ENCODE assay signal across 1 cellular context in genomic region chr19:2253106-2254051, GRCh38.
TF ChIP-seq lines count a peak whose summit lies in the region.

No MANE protein-coding gene starts in this region.

TF ChIP-seq in HepG2, 621 proteins besides CTCF, POLR2A, EP300 and RAD21 (continues in another document):
- TF ChIP-seq TEAD2 (CRISPR knock-in tag; IDR thresholded peaks at IDR 0.05) = no peak
- TF ChIP-seq CEBPB (IDR thresholded peaks at IDR 0.05; ENCODE audit: borderline replicate concordance, low read depth, low read length) = peak; percentile 69
- no peak for TF ChIP-seq ZNF496 (CRISPR knock-in tag; IDR thresholded peaks at IDR 0.05; ENCODE audit: insufficient replicate concordance)
- no peak for TF ChIP-seq NFIC (IDR thresholded peaks at IDR 0.05; ENCODE audit: low read length)
- TF ChIP-seq TBP (CRISPR knock-in tag; IDR thresholded peaks at IDR 0.05) = no peak
- no peak for TF ChIP-seq HOMEZ (CRISPR knock-in tag; IDR thresholded peaks at IDR 0.05; ENCODE audit: low read depth)
- 0 out of 2 replicates have a peak, but pooled peaks have one; percentile 45 for TF ChIP-seq KAT7 (CRISPR knock-in tag; IDR thresholded peaks at IDR 0.05; ENCODE audit: borderline replicate concordance)
- no peak for TF ChIP-seq KLF11 (CRISPR knock-in tag; IDR thresholded peaks at IDR 0.05)
- 0 out of 2 replicates have a peak, but pooled peaks have one; percentile 25 for TF ChIP-seq THAP11 (CRISPR knock-in tag; IDR thresholded peaks at IDR 0.05)
- no peak for TF ChIP-seq KIAA2018 (CRISPR knock-in tag; IDR thresholded peaks at IDR 0.05; ENCODE audit: borderline replicate concordance)
- TF ChIP-seq ZNF138 (CRISPR knock-in tag; IDR thresholded peaks at IDR 0.05; ENCODE audit: low read depth) = no peak
- TF ChIP-seq IKZF4 (CRISPR knock-in tag; IDR thresholded peaks at IDR 0.05; ENCODE audit: borderline replicate concordance, low read depth, not compliant biosample characterization) = no peak
- TF ChIP-seq ZNF383 (CRISPR knock-in tag; IDR thresholded peaks at IDR 0.05; ENCODE audit: borderline replicate concordance) = no peak
- peak; percentile 49; the same call in 1 of the 2 replicates for TF ChIP-seq ZNF670 (CRISPR knock-in tag; IDR thresholded peaks at IDR 0.05; ENCODE audit: borderline replicate concordance)
- no peak for TF ChIP-seq AHR (CRISPR knock-in tag; IDR thresholded peaks at IDR 0.05)
- TF ChIP-seq ZBTB38 (CRISPR knock-in tag; IDR thresholded peaks at IDR 0.05) = peak; percentile 77
- no peak for TF ChIP-seq ZNF329 (CRISPR knock-in tag; IDR thresholded peaks at IDR 0.05; ENCODE audit: low read depth)
- TF ChIP-seq FOXP1 (IDR thresholded peaks at IDR 0.05) = no peak
- no peak for TF ChIP-seq FOXP1 (CRISPR knock-in tag; IDR thresholded peaks at IDR 0.05)
- TF ChIP-seq HNF1B (CRISPR knock-in tag; IDR thresholded peaks at IDR 0.05) = no peak
- no peak for TF ChIP-seq SP140L (CRISPR knock-in tag; IDR thresholded peaks at IDR 0.05; ENCODE audit: borderline replicate concordance)
- peak; percentile 55; the same call in 1 of the 2 replicates for TF ChIP-seq MIXL1 (CRISPR knock-in tag; IDR thresholded peaks at IDR 0.05)
- TF ChIP-seq TCF7L2 (IDR thresholded peaks at IDR 0.05; ENCODE audit: low read depth, low read length) = no peak
- TF ChIP-seq ZNF33B (CRISPR knock-in tag; IDR thresholded peaks at IDR 0.05) = no peak; the same call in 1 of the 2 replicates
- TF ChIP-seq SMARCE1 (IDR thresholded peaks at IDR 0.05; ENCODE audit: borderline replicate concordance) = no peak
- no peak for TF ChIP-seq RNF219 (CRISPR knock-in tag; IDR thresholded peaks at IDR 0.05)
- no peak for TF ChIP-seq TRIM22 (IDR thresholded peaks at IDR 0.05)
- TF ChIP-seq ETS1 (CRISPR knock-in tag; IDR thresholded peaks at IDR 0.05) = no peak
- no peak for TF ChIP-seq MBNL3 (CRISPR knock-in tag; conservative IDR thresholded peaks at IDR 0.05)
- no peak for TF ChIP-seq RAD51 (IDR thresholded peaks at IDR 0.05; ENCODE audit: borderline replicate concordance)
- TF ChIP-seq AGO1 (IDR thresholded peaks at IDR 0.05; ENCODE audit: low read depth, low read length, poor library complexity, severe bottlenecking) = no peak
- no peak for TF ChIP-seq NCOA5 (CRISPR knock-in tag; IDR thresholded peaks at IDR 0.05)
- TF ChIP-seq NRL (CRISPR knock-in tag; IDR thresholded peaks at IDR 0.05; ENCODE audit: borderline replicate concordance) = peak; percentile 59; the same call in 1 of the 2 replicates
- no peak for TF ChIP-seq ZNF556 (CRISPR knock-in tag; IDR thresholded peaks at IDR 0.05; ENCODE audit: borderline replicate concordance)
- TF ChIP-seq ZSCAN25 (CRISPR knock-in tag; IDR thresholded peaks at IDR 0.05) = peak; percentile 71
- TF ChIP-seq MED1 (CRISPR knock-in tag; IDR thresholded peaks at IDR 0.05) = no peak
- TF ChIP-seq ZNF501 (CRISPR knock-in tag; IDR thresholded peaks at IDR 0.05) = no peak
- TF ChIP-seq EEA1 (CRISPR knock-in tag; IDR thresholded peaks at IDR 0.05; ENCODE audit: borderline replicate concordance) = no peak
- peak; percentile 54; the same call in 1 of the 3 replicates for TF ChIP-seq MXI1 (IDR thresholded peaks at IDR 0.05; ENCODE audit: borderline replicate concordance, low read depth, low read length)
- 0 out of 2 replicates have a peak, but pooled peaks have one; percentile 2 for TF ChIP-seq FOXC1 (CRISPR knock-in tag; IDR thresholded peaks at IDR 0.05; ENCODE audit: borderline replicate concordance)
- TF ChIP-seq PCBP1 (IDR thresholded peaks at IDR 0.05; ENCODE audit: borderline replicate concordance, low read depth, low read length) = no peak
- TF ChIP-seq GFI1 (CRISPR knock-in tag; IDR thresholded peaks at IDR 0.05; ENCODE audit: borderline replicate concordance) = no peak
- peak; percentile 56; the same call in 1 of the 2 replicates for TF ChIP-seq ZBTB33 (CRISPR knock-in tag; IDR thresholded peaks at IDR 0.05)
- TF ChIP-seq PITX1 (CRISPR knock-in tag; IDR thresholded peaks at IDR 0.05) = no peak
- TF ChIP-seq MZF1 (CRISPR knock-in tag; IDR thresholded peaks at IDR 0.05; ENCODE audit: borderline replicate concordance) = no peak
- no peak for TF ChIP-seq ATAD3A (CRISPR knock-in tag; IDR thresholded peaks at IDR 0.05)
